In genomic region chr9:136117291-136118060, GRCh38 we compare ENCODE assay signal across 8 cellular contexts. TPM values are rescaled to one million over a fixed set of nuclear protein-coding genes. Genes with fewer than 3 reads are reported as not detected.
DNase-seq lines count a peak whose midpoint lies in the region; ATAC-seq and TF ChIP-seq lines count a peak whose summit lies in the region.

No MANE protein-coding gene starts in this region.

- peaks cover 19% of the 10 kb centered on the region for H3K36me3 Mint-ChIP-seq in effector memory CD8-positive, alpha-beta T cell (ENCODE audit: insufficient read depth)
- H3K36me3 Mint-ChIP-seq in naive thymus-derived CD8-positive, alpha-beta T cell: no peaks in the 10 kb centered on the region

- CTCF ChIA-PET in HEK293T (lab: Yijun Ruan, JAX): interaction anchor here (1.0 to 1.1 kb wide), 2 partner anchors 21 to 27 kb away, joined by 3 read pairs; no protein-coding TSS in a partner anchor

- POLR2A ChIA-PET in HEK293T (lab: Yijun Ruan, JAX): interaction anchor here (1.3 to 2.1 kb wide), 3 partner anchors 8 to 150 kb away, joined by 3 to 11 read pairs (median 3); no protein-coding TSS in a partner anchor
- POLR2A ChIA-PET in naive thymus-derived CD8-positive, alpha-beta T cell (lab: Charles Lee): interaction anchor here (1.0 to 8.4 kb wide), 10 partner anchors 10 to 156 kb away, joined by 3 to 92 read pairs (median 6); partner anchors contain the start of genes NACC2 and UBAC1

- peak overlapping the region; percentile 91 for H3K4me3 ChIP-seq in GM08714 (ENCODE audit: low read length)

- DNase-seq in HEK293T (ENCODE audit: extremely low spot score) (no peak), RKO (ENCODE audit: low spot score) (peak; percentile 74), GM19240 (ENCODE audit: insufficient read length, low spot score) (no peak), GDM1 (lab: John Stamatoyannopoulos, UW) (no peak)
- no peak for DNase-seq in effector memory CD8-positive, alpha-beta T cell
- DNase-seq in naive thymus-derived CD8-positive, alpha-beta T cell: no peak

- no peaks in the 10 kb centered on the region for H3K27me3 Mint-ChIP-seq in effector memory CD8-positive, alpha-beta T cell
- H3K27me3 Mint-ChIP-seq in naive thymus-derived CD8-positive, alpha-beta T cell: no peaks in the 10 kb centered on the region

- H3K9me3 Mint-ChIP-seq in effector memory CD8-positive, alpha-beta T cell: no peaks in the 10 kb centered on the region
- H3K9me3 Mint-ChIP-seq in naive thymus-derived CD8-positive, alpha-beta T cell: no peaks in the 10 kb centered on the region

- no peak overlapping the region for H3K27ac Mint-ChIP-seq in effector memory CD8-positive, alpha-beta T cell
- peak overlapping the region in 9 of 10 donors; percentile 25 to 92 (median 85) for H3K27ac Mint-ChIP-seq in naive thymus-derived CD8-positive, alpha-beta T cell

- peaks cover 10 to 13% of the 10 kb centered on the region in 2 donors for H3K4me1 Mint-ChIP-seq in effector memory CD8-positive, alpha-beta T cell (ENCODE audit: low read depth in 2 of 2)
- H3K4me1 Mint-ChIP-seq in naive thymus-derived CD8-positive, alpha-beta T cell: peaks cover 5 to 42% (median 23%) of the 10 kb centered on the region in 4 donors

- peak overlapping the region; percentile 60 to 63 for H3K4me3 Mint-ChIP-seq in effector memory CD8-positive, alpha-beta T cell
- peak overlapping the region; percentile 66 to 88 (median 78) for H3K4me3 Mint-ChIP-seq in naive thymus-derived CD8-positive, alpha-beta T cell

- ATAC-seq in effector memory CD8-positive, alpha-beta T cell (replicated peaks): no peak
- ATAC-seq in naive thymus-derived CD8-positive, alpha-beta T cell: no peak
- ATAC-seq in HG02973 (IDR thresholded peaks at IDR 0.05; ENCODE audit: unreplicated experiment): no peak

TF ChIP-seq in HEK293T, 16 proteins besides CTCF, POLR2A, EP300 and RAD21:
- no peak for TF ChIP-seq CTBP1 (IDR thresholded peaks at IDR 0.05; ENCODE audit: borderline replicate concordance)
- peak; percentile 58; the same call in 1 of the 2 replicates for TF ChIP-seq HDGF (IDR thresholded peaks at IDR 0.05; ENCODE audit: borderline replicate concordance)
TF ChIP-seq in HEK293T: peak in this region for 1.

RNA-seq across cellular contexts. Expression of gene TMEM250, which starts 1.2 kb away (rescaled TPM):
- 10 to 100 TPM; 38.1 to 38.2 TPM for total RNA-seq in naive thymus-derived CD8-positive, alpha-beta T cell
- polyA plus RNA-seq in naive thymus-derived CD8-positive, alpha-beta T cell: 10 to 100 TPM; 39.1 to 51.7 (median 40.3) TPM

RNA-seq across cellular contexts. Expression of gene NACC2, which starts 22.4 kb away (rescaled TPM):
- total RNA-seq in naive thymus-derived CD8-positive, alpha-beta T cell: 10 to 100 TPM in 1 of 2 experiments, 1 to 10 TPM in 1; 9.5 to 10.4 TPM
- polyA plus RNA-seq in naive thymus-derived CD8-positive, alpha-beta T cell: 1 to 10 TPM; 1.0 to 1.3 (median 1.3) TPM

Comparison
In these comparisons a context has a peak if more than half of its experiments do, and no peak if none do; other contexts are left out.
1. H3K27ac Mint-ChIP-seq: peak in naive thymus-derived CD8-positive, alpha-beta T cell (9 of 10); none in effector memory CD8-positive, alpha-beta T cell (0 of 2).